Comparison of ENCODE assay signal across 1 cellular context in genomic region chr2:203719456-203719855, GRCh38.
TF ChIP-seq lines count a peak whose summit lies in the region.

No MANE protein-coding gene starts in this region.

TF ChIP-seq in HepG2, 621 proteins besides CTCF, POLR2A, EP300 and RAD21 (continued from another document):
- TF ChIP-seq ZNF18 (CRISPR knock-in tag; IDR thresholded peaks at IDR 0.05; ENCODE audit: insufficient replicate concordance), result no peak
TF ChIP-seq in HepG2: peak in this region for 1.
